Comparison of ENCODE assay signal across 24 cellular contexts in the genomic region with DNA sequence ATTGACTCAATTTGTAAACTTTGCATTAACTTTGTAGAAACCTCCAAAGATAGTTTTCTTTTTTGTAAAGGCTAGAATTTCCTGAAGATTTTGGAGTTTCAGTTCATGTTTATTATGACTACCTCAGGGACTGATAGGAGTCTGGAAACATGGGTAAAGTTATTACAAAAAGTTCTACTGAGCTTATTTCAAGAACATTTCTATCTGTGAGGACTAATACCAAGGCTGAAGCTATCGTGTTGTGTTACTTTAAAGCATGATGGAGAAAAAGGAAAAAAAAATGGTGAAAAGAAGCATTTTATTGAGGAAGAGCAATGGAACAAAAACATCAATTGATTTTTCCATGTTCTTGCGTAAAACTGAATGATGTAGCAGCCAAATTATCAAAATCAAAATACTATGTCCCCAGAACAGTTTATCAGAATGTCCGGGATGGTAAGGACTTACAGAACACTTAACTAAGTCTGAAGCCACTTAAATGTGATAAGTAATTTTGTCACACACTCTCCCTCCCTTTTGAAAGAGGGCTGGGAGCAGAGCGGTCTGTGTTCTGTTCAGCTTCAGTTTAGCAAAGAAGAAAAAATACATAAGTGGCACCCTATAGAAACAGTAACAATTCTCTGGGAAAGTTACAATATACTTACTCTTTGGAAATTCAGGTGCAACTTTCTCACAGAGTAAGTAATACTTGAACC. TPM values are rescaled to one million over a fixed set of nuclear protein-coding genes. Genes with fewer than 3 reads are reported as not detected.
DNase-seq lines count a peak whose midpoint lies in the region; ATAC-seq and TF ChIP-seq lines count a peak whose summit lies in the region.
"Had no signal": no experiment of that assay in that cellular context is flagged by ENCODE, and none has a peak within 500 bp of the region (broad histone marks: within the 10 kb centered on the region; RNA-seq: fewer than 3 reads in every experiment).

No MANE protein-coding gene starts in this region.

- BruUV-seq in HCT116 (replicated peaks; lab: Mats Ljungman, UMichigan) = no TSS peak

- H3K36me3 ChIP-seq in heart left ventricle (no peaks in the 10 kb centered on the region), HCT116 (ENCODE audit: control insufficient read depth in 1 of 2, insufficient read depth in 2 of 2, low read length in 2 of 2) (no peaks in the 10 kb centered on the region)
- H3K36me3 ChIP-seq: BE2C; BLaER1 treated with 17β-estradiol and CSF1 and Interleukin-3, amounts not matched to agents 10 nM and 100 nM; HAP-1 had no signal

- RAD21 ChIA-PET in HCT116 (lab: Charles Lee; ENCODE audit: low non-redundant PET in 1 of 2, low total read pairs in 2 of 2, uncharacterized antibody in 2 of 2, unreplicated experiment in 2 of 2) = no interaction called here

- no peak for TF ChIP-seq CTCF in heart left ventricle (IDR thresholded peaks at IDR 0.05)
- no peak for TF ChIP-seq CTCF in HCT116 (IDR thresholded peaks at IDR 0.05 in 2 of 3, conservative IDR thresholded peaks at IDR 0.05 in 1 of 3; ENCODE audit: borderline replicate concordance in 1 of 3, insufficient read depth in 1 of 3, low read depth in 2 of 3, low read length in 2 of 3)
- TF ChIP-seq CTCF in fibroblast of villous mesenchyme (IDR thresholded peaks at IDR 0.05; ENCODE audit: insufficient read depth, low read depth, low read length) = no peak
- TF ChIP-seq CTCF in nephron progenitor cell (IDR thresholded peaks at IDR 0.05) = no peak

- H3K4me3 ChIP-seq in heart left ventricle = no peak overlapping the region
- H3K4me3 ChIP-seq in HCT116 (replicated peaks in 1 of 2; ENCODE audit: low read depth in 1 of 2, low read length in 2 of 2) = no peak overlapping the region
- H3K4me3 ChIP-seq in fibroblast of villous mesenchyme (ENCODE audit: low read depth, low read length) = peak overlapping the region; percentile 7
- H3K4me3 ChIP-seq: A549; BLaER1 treated with 17β-estradiol and CSF1 and Interleukin-3, amounts not matched to agents 10 nM and 100 nM; GM12878; GM23338; HAP-1 had no signal

- 43 to 48% (median 45%) methylated on average over 4 of the region's 4 CpGs for WGBS in heart left ventricle, 4 donors

- H3K4me1 ChIP-seq in heart left ventricle = peaks cover 0 to 5% (median 0%) of the 10 kb centered on the region in 12 donors
- H3K4me1 ChIP-seq in HCT116 (ENCODE audit: control insufficient read depth in 1 of 2, insufficient read depth in 2 of 2, low read length in 2 of 2) = peaks cover 0 to 8% of the 10 kb centered on the region in 2 experiments; a peak in 2 of 4 replicates
- H3K4me1 ChIP-seq: BE2C, HAP-1 had no signal

- H2AFZ ChIP-seq in HCT116 (ENCODE audit: low read depth, low read length, poor library complexity, severe bottlenecking) = peak overlapping the region; percentile 63
- H2AFZ ChIP-seq: GM23338 had no signal

- TF ChIP-seq POLR2A in heart left ventricle (IDR thresholded peaks at IDR 0.05) (no peak), HCT116 (IDR thresholded peaks at IDR 0.05; ENCODE audit: borderline replicate concordance, extremely low read depth, insufficient read depth, insufficient read length) (no peak)

- no peaks in the 10 kb centered on the region for H3K9me3 ChIP-seq in heart left ventricle
- H3K9me3 ChIP-seq in HCT116 (ENCODE audit: control insufficient read depth in 1 of 2, insufficient read depth in 1 of 2, low read depth in 1 of 2, low read length in 2 of 2) = no peaks in the 10 kb centered on the region
- H3K9me3 ChIP-seq: A549, BE2C, HAP-1 had no signal

- no peaks in the 10 kb centered on the region for H3K36me3 Mint-ChIP-seq in nephron progenitor cell (ENCODE audit: low read depth)
- no peaks in the 10 kb centered on the region for H3K36me3 Mint-ChIP-seq in effector memory CD8-positive, alpha-beta T cell (ENCODE audit: insufficient read depth)
- H3K36me3 Mint-ChIP-seq: CD14-positive monocyte; CD8-positive, alpha-beta memory T cell had no signal

- no peaks in the 10 kb centered on the region for H3K79me2 ChIP-seq in HCT116 (ENCODE audit: insufficient read depth, low read length)

- no peak overlapping the region for H3K9ac ChIP-seq in HCT116 (ENCODE audit: low read length)
- H3K9ac ChIP-seq: BLaER1 treated with 17β-estradiol and CSF1 and Interleukin-3, amounts not matched to agents 10 nM and 100 nM had no signal

- no peak overlapping the region for H3K4me2 ChIP-seq in HCT116 (ENCODE audit: low read length)
- H3K4me2 ChIP-seq: A549; BLaER1 treated with 17β-estradiol and CSF1 and Interleukin-3, amounts not matched to agents 10 nM and 100 nM; GM23338 had no signal

- peak overlapping the region; percentile 13 for H3K27ac Mint-ChIP-seq in nephron progenitor cell
- H3K27ac Mint-ChIP-seq in effector memory CD8-positive, alpha-beta T cell = no peak overlapping the region
- H3K27ac Mint-ChIP-seq: CD14-positive monocyte; CD4-positive, alpha-beta T cell; CD8-positive, alpha-beta memory T cell; GM23338 had no signal

- no peak for TF ChIP-seq RAD21 in HCT116 (IDR thresholded peaks at IDR 0.05; ENCODE audit: low read depth)

- no peaks in the 10 kb centered on the region for H3K27me3 Mint-ChIP-seq in nephron progenitor cell (ENCODE audit: low read depth, poor library complexity)
- peaks cover 0 to 8% of the 10 kb centered on the region in 2 donors for H3K27me3 Mint-ChIP-seq in effector memory CD8-positive, alpha-beta T cell

- ATAC-seq in heart left ventricle (peak in 3 of 4 donors; percentile 43 to 68 (median 47)), HCT116 (no peak), sciatic nerve (no peak), HG03520 (IDR thresholded peaks at IDR 0.05; ENCODE audit: unreplicated experiment) (no peak)
- ATAC-seq in effector memory CD8-positive, alpha-beta T cell (replicated peaks) = no peak
- ATAC-seq: A549, GM12878, GM23338 had no signal

- H3K9me2 ChIP-seq in HCT116 (ENCODE audit: insufficient read depth) = no peaks in the 10 kb centered on the region

- no peaks in the 10 kb centered on the region for H4K20me1 ChIP-seq in HCT116 (ENCODE audit: insufficient read depth)
- H4K20me1 ChIP-seq: BLaER1 treated with 17β-estradiol and CSF1 and Interleukin-3, amounts not matched to agents 10 nM and 100 nM had no signal

- H3K27me3 ChIP-seq in heart left ventricle (no peaks in the 10 kb centered on the region), HCT116 (ENCODE audit: insufficient read depth, low read length) (no peaks in the 10 kb centered on the region)
- H3K27me3 ChIP-seq: BE2C; BLaER1 treated with 17β-estradiol and CSF1 and Interleukin-3, amounts not matched to agents 10 nM and 100 nM had no signal

- POLR2A ChIA-PET in HCT116 (lab: Charles Lee) = no interaction called here

- intact Hi-C loops in heart left ventricle (cut with DNase I) (no loop called here), cardiac septum (cut with DNase I) (no loop called here), HCT116 (cut with micrococcal nuclease) (loop anchor here (10.0 kb wide), 1 partner anchor 1092 kb away; no protein-coding TSS in a partner anchor), sciatic nerve (cut with DNase I) (no loop called here)

- CTCF ChIA-PET in HCT116 (lab: Charles Lee) = no interaction called here

- no peaks in the 10 kb centered on the region for H3K9me3 Mint-ChIP-seq in nephron progenitor cell
- peaks cover 0 to 2% of the 10 kb centered on the region in 2 donors for H3K9me3 Mint-ChIP-seq in effector memory CD8-positive, alpha-beta T cell
- H3K9me3 Mint-ChIP-seq: CD4-positive, alpha-beta T cell; GM23338 had no signal

- peaks cover 10% of the 10 kb centered on the region for H3K4me1 Mint-ChIP-seq in nephron progenitor cell
- no peaks in the 10 kb centered on the region for H3K4me1 Mint-ChIP-seq in effector memory CD8-positive, alpha-beta T cell (ENCODE audit: low read depth in 2 of 2)
- H3K4me1 Mint-ChIP-seq: CD8-positive, alpha-beta memory T cell had no signal

- no peak overlapping the region for H3K4me3 Mint-ChIP-seq in nephron progenitor cell
- H3K4me3 Mint-ChIP-seq in effector memory CD8-positive, alpha-beta T cell = no peak overlapping the region
- H3K4me3 Mint-ChIP-seq: CD14-positive monocyte; CD4-positive, alpha-beta T cell; CD8-positive, alpha-beta memory T cell; GM23338 had no signal

- DNase-seq in heart left ventricle (no peak), cardiac septum (ENCODE audit: low spot score) (no peak), HCT116 (ENCODE audit: low read depth, low spot score) (no peak), fibroblast of villous mesenchyme (ENCODE audit: low read depth) (peak; percentile 85), nephron progenitor cell (no peak), sciatic nerve (ENCODE audit: low spot score) (no peak)
- no peak for DNase-seq in effector memory CD8-positive, alpha-beta T cell
- DNase-seq: 8988T; ACHN; AML-193; BE2C; CD4-positive, alpha-beta T cell; CD8-positive, alpha-beta memory T cell; DMS 273 treated with DMSO at 0.1 percent for 48 hours; DMS79; EL; GDM1 had no signal

- H3K27ac ChIP-seq in heart left ventricle (no peak overlapping the region), HCT116 (ENCODE audit: low read depth, low read length) (no peak overlapping the region)
- H3K27ac ChIP-seq: A549; BLaER1 treated with 17β-estradiol and CSF1 and Interleukin-3, amounts not matched to agents 10 nM and 100 nM had no signal

TF ChIP-seq in HCT116, 20 proteins besides CTCF, POLR2A, EP300 and RAD21 (continues in another document):
- TF ChIP-seq ZFX (IDR thresholded peaks at IDR 0.05) = no peak
- no peak for TF ChIP-seq TCF7L2 (IDR thresholded peaks at IDR 0.05; ENCODE audit: borderline replicate concordance, extremely low read depth, insufficient read depth, insufficient read length)
- TF ChIP-seq, protein P1, sequence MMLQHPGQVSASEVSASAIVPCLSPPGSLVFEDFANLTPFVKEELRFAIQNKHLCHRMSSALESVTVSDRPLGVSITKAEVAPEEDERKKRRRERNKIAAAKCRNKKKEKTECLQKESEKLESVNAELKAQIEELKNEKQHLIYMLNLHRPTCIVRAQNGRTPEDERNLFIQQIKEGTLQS (IDR thresholded peaks at IDR 0.05) = no peak
- no peak for TF ChIP-seq CEBPB (IDR thresholded peaks at IDR 0.05; ENCODE audit: low read depth)
- no peak for TF ChIP-seq SRF (IDR thresholded peaks at IDR 0.05; ENCODE audit: low read depth)
- TF ChIP-seq, protein P2, sequence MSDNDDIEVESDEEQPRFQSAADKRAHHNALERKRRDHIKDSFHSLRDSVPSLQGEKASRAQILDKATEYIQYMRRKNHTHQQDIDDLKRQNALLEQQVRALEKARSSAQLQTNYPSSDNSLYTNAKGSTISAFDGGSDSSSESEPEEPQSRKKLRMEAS (IDR thresholded peaks at IDR 0.05) = no peak
- TF ChIP-seq EZH2 (IDR thresholded peaks at IDR 0.05) = no peak
- TF ChIP-seq ELF1 (IDR thresholded peaks at IDR 0.05; ENCODE audit: borderline replicate concordance, low read depth) = no peak
- no peak for TF ChIP-seq FOSL1 (IDR thresholded peaks at IDR 0.05; ENCODE audit: low read depth)
- no peak for TF ChIP-seq EGR1 (IDR thresholded peaks at IDR 0.05; ENCODE audit: low read depth)
- TF ChIP-seq ZNF274 (IDR thresholded peaks at IDR 0.05; ENCODE audit: low read depth, low read length) = no peak

RNA-seq across cellular contexts. Expression of a gene that starts 25.1 kb away (rescaled TPM):
- total RNA-seq in heart left ventricle (100 to 1,000 TPM in 1 of 9 donors, 10 to 100 TPM in 8; 11.6 to 121 (median 29.5) TPM), cardiac septum (61.0 TPM), HCT116 (2021; ENCODE audit: unreplicated experiment) (49.9 TPM), fibroblast of villous mesenchyme (490 and 730 TPM in 2 replicates), sciatic nerve (98.0 TPM)
- polyA plus RNA-seq in heart left ventricle = 10 to 100 TPM in 1 of 2 donors, 1 to 10 TPM in 1; 4.8 to 24.3 TPM
- 7.2 and 12.8 TPM in 2 replicates for polyA plus RNA-seq in HCT116 (2012)
- polyA plus RNA-seq: CD8-positive, alpha-beta memory T cell had no signal

Comparison
In these comparisons a context has a peak if more than half of its experiments do, and no peak if none do; other contexts are left out.
1. ATAC-seq: peak in heart left ventricle (3 of 4); none in HCT116 (single experiment), effector memory CD8-positive, alpha-beta T cell (single experiment), sciatic nerve (single experiment) and HG03520 (single experiment).